ENCODE assay signal across 1 cellular context in genomic region chr17:83052241-83052564, GRCh38.
TF ChIP-seq lines count a peak whose summit lies in the region.

No MANE protein-coding gene starts in this region.

TF ChIP-seq in H1, 55 proteins besides CTCF, POLR2A, EP300 and RAD21 (continued from another document):
- TF ChIP-seq SP4 (IDR thresholded peaks at IDR 0.05; ENCODE audit: low read length) (no peak), SAP30 (IDR thresholded peaks at IDR 0.05; ENCODE audit: insufficient read depth, insufficient replicate concordance, low read length) (no peak), CBX5 (IDR thresholded peaks at IDR 0.05; ENCODE audit: low read depth, low read length) (no peak), KDM1A (IDR thresholded peaks at IDR 0.05; ENCODE audit: borderline replicate concordance, low read length) (no peak), PHF8 (conservative IDR thresholded peaks at IDR 0.05; ENCODE audit: low read depth, low read length) (no peak), SIX5 (IDR thresholded peaks at IDR 0.05; ENCODE audit: low read depth, low read length) (no peak), TAF1 (IDR thresholded peaks at IDR 0.05; ENCODE audit: low read depth, low read length) (no peak), TAF7 (optimal IDR thresholded peaks at IDR 0.05; ENCODE audit: borderline replicate concordance, low read depth, low read length) (no peak), SP2 (IDR thresholded peaks at IDR 0.05; ENCODE audit: low read length) (no peak), JUND (IDR thresholded peaks at IDR 0.05; ENCODE audit: low read length) (no peak), SIRT6 (IDR thresholded peaks at IDR 0.05; ENCODE audit: low read length) (no peak), GABPA (IDR thresholded peaks at IDR 0.05; ENCODE audit: borderline replicate concordance, insufficient read depth, low read length) (no peak), CBX8 (IDR thresholded peaks at IDR 0.05; ENCODE audit: borderline replicate concordance, low read depth, low read length) (no peak), FOSL1 (IDR thresholded peaks at IDR 0.05; ENCODE audit: insufficient read depth, low read depth, low read length) (no peak), RBBP5 (IDR thresholded peaks at IDR 0.05; ENCODE audit: borderline replicate concordance, low read depth, low read length) (no peak)
- TF ChIP-seq, protein P1, sequence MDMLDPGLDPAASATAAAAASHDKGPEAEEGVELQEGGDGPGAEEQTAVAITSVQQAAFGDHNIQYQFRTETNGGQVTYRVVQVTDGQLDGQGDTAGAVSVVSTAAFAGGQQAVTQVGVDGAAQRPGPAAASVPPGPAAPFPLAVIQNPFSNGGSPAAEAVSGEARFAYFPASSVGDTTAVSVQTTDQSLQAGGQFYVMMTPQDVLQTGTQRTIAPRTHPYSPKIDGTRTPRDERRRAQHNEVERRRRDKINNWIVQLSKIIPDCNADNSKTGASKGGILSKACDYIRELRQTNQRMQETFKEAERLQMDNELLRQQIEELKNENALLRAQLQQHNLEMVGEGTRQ (IDR thresholded peaks at IDR 0.05; ENCODE audit: low read length), result no peak
